ENCODE assay signal across 1 cellular context in genomic region chr16:405548-406506, GRCh38.
TF ChIP-seq lines count a peak whose summit lies in the region.

No MANE protein-coding gene starts in this region.

TF ChIP-seq in H1, 55 proteins besides CTCF, POLR2A, EP300 and RAD21:
- TF ChIP-seq RBBP5 (IDR thresholded peaks at IDR 0.05; ENCODE audit: borderline replicate concordance, low read depth, low read length), result no peak
- TF ChIP-seq TCF12 (IDR thresholded peaks at IDR 0.05; ENCODE audit: low read depth, low read length), result no peak
- no peak for TF ChIP-seq MAFK (IDR thresholded peaks at IDR 0.05; ENCODE audit: low read depth, low read length)
- TF ChIP-seq TEAD4 (IDR thresholded peaks at IDR 0.05; ENCODE audit: low read depth, low read length), result no peak
- TF ChIP-seq CBX8 (IDR thresholded peaks at IDR 0.05; ENCODE audit: borderline replicate concordance, low read depth, low read length), result no peak
- TF ChIP-seq RNF2 (IDR thresholded peaks at IDR 0.05; ENCODE audit: borderline replicate concordance, low read depth, low read length, missing control alignments, poor library complexity, severe bottlenecking), result no peak
- no peak for TF ChIP-seq KDM5A (IDR thresholded peaks at IDR 0.05; ENCODE audit: low read length)
- no peak for TF ChIP-seq ZNF274 (IDR thresholded peaks at IDR 0.05; ENCODE audit: borderline replicate concordance, extremely low read depth, low read length)
- no peak for TF ChIP-seq POU5F1 (IDR thresholded peaks at IDR 0.05; ENCODE audit: low read depth, low read length)
- no peak for TF ChIP-seq TAF7 (optimal IDR thresholded peaks at IDR 0.05; ENCODE audit: borderline replicate concordance, low read depth, low read length)
- no peak for TF ChIP-seq CREB1 (IDR thresholded peaks at IDR 0.05)
